ENCODE assay signal across 12 cellular contexts in genomic region chr16:57611184-57611583, GRCh38. TPM values are rescaled to one million over a fixed set of nuclear protein-coding genes. Genes with fewer than 3 reads are reported as not detected.
DNase-seq lines count a peak whose midpoint lies in the region; ATAC-seq and TF ChIP-seq lines count a peak whose summit lies in the region.
"Had no signal": no experiment of that assay in that cellular context is flagged by ENCODE, and none has a peak within 500 bp of the region (broad histone marks: within the 10 kb centered on the region; RNA-seq: fewer than 3 reads in every experiment).

No MANE protein-coding gene starts in this region.

- H3K27me3 ChIP-seq in CD8-positive, alpha-beta T cell (ENCODE audit: insufficient read depth, low read length): no peaks in the 10 kb centered on the region
- no peaks in the 10 kb centered on the region for H3K27me3 ChIP-seq in psoas muscle (ENCODE audit: insufficient read depth in 3 of 3, low read length in 2 of 3)
- H3K27me3 ChIP-seq: neural progenitor cell had no signal

- H3K4me3 ChIP-seq in CD8-positive, alpha-beta T cell (ENCODE audit: low read depth, low read length): no peak overlapping the region
- H3K4me3 ChIP-seq in psoas muscle: no peak overlapping the region
- no peak overlapping the region for H3K4me3 ChIP-seq in mucosa of descending colon
- H3K4me3 ChIP-seq: neural progenitor cell had no signal

- peak overlapping the region; percentile 41 for H3K27ac Mint-ChIP-seq in CD8-positive, alpha-beta T cell
- H3K27ac Mint-ChIP-seq in activated T-helper 17 cell treated with anti-CD3 and anti-CD28 coated beads, Interleukin-2, amount 50 U/mL, for 72 hours: peak overlapping the region; percentile 91
- H3K27ac Mint-ChIP-seq: neural progenitor cell had no signal

- no peak overlapping the region for H3K27ac ChIP-seq in CD8-positive, alpha-beta T cell (ENCODE audit: low read depth, low read length)
- no peak overlapping the region for H3K27ac ChIP-seq in psoas muscle
- H3K27ac ChIP-seq: neural progenitor cell had no signal

- no peak for DNase-seq in CD8-positive, alpha-beta T cell
- DNase-seq in GM13977 (ENCODE audit: low spot score): peak; percentile 66
- DNase-seq in fibroblast of peridontal ligament (ENCODE audit: extremely low read depth): peak; percentile 35
- no peak for DNase-seq in COLO829 (ENCODE audit: low spot score)
- no peak for DNase-seq in psoas muscle
- DNase-seq in Kasumi-1 (lab: John Stamatoyannopoulos, UW): no peak
- DNase-seq in mucosa of descending colon: no peak
- DNase-seq: C1 segment of cervical spinal cord, NCI-H1105 treated with DMSO at 0.1 percent for 48 hours had no signal

- H3K9me3 ChIP-seq in CD8-positive, alpha-beta T cell (ENCODE audit: low read length): no peaks in the 10 kb centered on the region
- H3K9me3 ChIP-seq in psoas muscle: no peaks in the 10 kb centered on the region
- H3K9me3 ChIP-seq in mucosa of descending colon: no peaks in the 10 kb centered on the region

- no peaks in the 10 kb centered on the region for H3K36me3 Mint-ChIP-seq in CD8-positive, alpha-beta T cell
- peaks cover 9% of the 10 kb centered on the region for H3K36me3 Mint-ChIP-seq in activated T-helper 17 cell treated with anti-CD3 and anti-CD28 coated beads, Interleukin-2, amount 50 U/mL, for 72 hours (ENCODE audit: low read depth)
- H3K36me3 Mint-ChIP-seq: neural progenitor cell had no signal

- peaks cover 15% of the 10 kb centered on the region for H3K4me1 ChIP-seq in CD8-positive, alpha-beta T cell (ENCODE audit: insufficient read depth, low read length)
- H3K4me1 ChIP-seq in psoas muscle (no peaks in the 10 kb centered on the region), mucosa of descending colon (ENCODE audit: low read depth) (peaks cover 16% of the 10 kb centered on the region)

- ATAC-seq in CD8-positive, alpha-beta T cell: no peak
- ATAC-seq in activated T-helper 17 cell treated with anti-CD3 and anti-CD28 coated beads, Interleukin-2, amount 50 U/mL, for 72 hours (replicated peaks): peak; percentile 31
- ATAC-seq in psoas muscle: no peak
- ATAC-seq in mucosa of descending colon: no peak

- no peaks in the 10 kb centered on the region for H3K36me3 ChIP-seq in CD8-positive, alpha-beta T cell (ENCODE audit: insufficient read depth, low read length)
- no peaks in the 10 kb centered on the region for H3K36me3 ChIP-seq in psoas muscle (ENCODE audit: insufficient read depth in 1 of 2, low read depth in 1 of 2)
- no peaks in the 10 kb centered on the region for H3K36me3 ChIP-seq in mucosa of descending colon (ENCODE audit: low read depth)
- H3K36me3 ChIP-seq: neural progenitor cell had no signal

- TF ChIP-seq CTCF in CD8-positive, alpha-beta T cell (IDR thresholded peaks at IDR 0.05): no peak
- no peak for TF ChIP-seq CTCF in GM13977 (IDR thresholded peaks at IDR 0.05; ENCODE audit: extremely low read depth, insufficient read depth, missing control alignments)
- TF ChIP-seq CTCF in psoas muscle (IDR thresholded peaks at IDR 0.05): no peak
- TF ChIP-seq CTCF in mucosa of descending colon (IDR thresholded peaks at IDR 0.05): no peak

- WGBS in psoas muscle, 3 donors: 79 to 93% (median 81%) methylated on average over 3 of the region's 3 CpGs

- in situ Hi-C loops in GM13977 (cut with MboI; ENCODE audit: low pct_unique_long_range_greater_than_20kb, low sequenced_read_pairs, unreplicated experiment): no loop called here

- POLR2A ChIA-PET in CD8-positive, alpha-beta T cell (lab: Charles Lee): interaction anchor here (1.0 kb wide), 1 partner anchor 35 kb away, joined by 3 read pairs; no protein-coding TSS in a partner anchor

- no peaks in the 10 kb centered on the region for H3K27me3 Mint-ChIP-seq in CD8-positive, alpha-beta T cell (ENCODE audit: low read depth)
- no peaks in the 10 kb centered on the region for H3K27me3 Mint-ChIP-seq in activated T-helper 17 cell treated with anti-CD3 and anti-CD28 coated beads, Interleukin-2, amount 50 U/mL, for 72 hours

- H3K4me1 Mint-ChIP-seq in CD8-positive, alpha-beta T cell (ENCODE audit: low read depth): peaks cover 48% of the 10 kb centered on the region
- H3K4me1 Mint-ChIP-seq in activated T-helper 17 cell treated with anti-CD3 and anti-CD28 coated beads, Interleukin-2, amount 50 U/mL, for 72 hours: peaks cover 39% of the 10 kb centered on the region

- CTCF ChIA-PET in CD8-positive, alpha-beta T cell (lab: Charles Lee): interaction anchor here (0.9 to 7.5 kb wide), 5 partner anchors 10 to 37 kb away, joined by 3 to 64 read pairs (median 34); no protein-coding TSS in a partner anchor

- intact Hi-C loops in CD8-positive, alpha-beta T cell (cut with DNase I, micrococcal nuclease): no loop called here
- intact Hi-C loops in psoas muscle (cut with DNase I) (no loop called here), mucosa of descending colon (cut with DNase I, micrococcal nuclease) (no loop called here)

- H3K4me3 Mint-ChIP-seq in CD8-positive, alpha-beta T cell: no peak overlapping the region
- H3K4me3 Mint-ChIP-seq in activated T-helper 17 cell treated with anti-CD3 and anti-CD28 coated beads, Interleukin-2, amount 50 U/mL, for 72 hours: peak overlapping the region; percentile 58
- H3K4me3 Mint-ChIP-seq: neural progenitor cell had no signal

- no peaks in the 10 kb centered on the region for H3K9me3 Mint-ChIP-seq in CD8-positive, alpha-beta T cell
- peaks cover 3% of the 10 kb centered on the region for H3K9me3 Mint-ChIP-seq in activated T-helper 17 cell treated with anti-CD3 and anti-CD28 coated beads, Interleukin-2, amount 50 U/mL, for 72 hours
- H3K9me3 Mint-ChIP-seq: neural progenitor cell had no signal

RNA-seq across cellular contexts. Expression of gene ADGRG1, which starts 17.2 kb away (rescaled TPM):
- 1 to 10 TPM; 3.8 to 4.4 TPM for total RNA-seq in CD8-positive, alpha-beta T cell
- total RNA-seq in activated T-helper 17 cell treated with anti-CD3 and anti-CD28 coated beads, Interleukin-2, amount 50 U/mL, for 72 hours: 10 to 100 TPM; 10.7 to 34.3 TPM
- total RNA-seq in psoas muscle: 10 to 100 TPM; 14.2 to 19.4 (median 15.7) TPM
- polyA plus RNA-seq in psoas muscle: 10 to 100 TPM in 1 of 3 donors, 1 to 10 TPM in 2; 5.3 to 10.4 (median 7.4) TPM
- 100 to 1,000 TPM in 1 of 3 donors, 10 to 100 TPM in 2; 37.0 to 104 (median 98.4) TPM for total RNA-seq in mucosa of descending colon

RNA-seq across cellular contexts. Expression of gene ADGRG3, which starts 56.9 kb away (rescaled TPM):
- under 1 TPM in 1 of 2 experiments, not detected in 1; 0.14 TPM for total RNA-seq in CD8-positive, alpha-beta T cell
- total RNA-seq in activated T-helper 17 cell treated with anti-CD3 and anti-CD28 coated beads, Interleukin-2, amount 50 U/mL, for 72 hours: not detected
- total RNA-seq in psoas muscle (under 1 TPM; 0.19 to 0.57 (median 0.31) TPM), mucosa of descending colon (1 to 10 TPM in 2 of 3 donors, under 1 TPM in 1; 0.84 to 3.4 (median 1.8) TPM)
- polyA plus RNA-seq in psoas muscle: under 1 TPM; 0.16 to 0.37 (median 0.31) TPM
- total RNA-seq: RPMI7951 had no signal

Comparison
In these comparisons a context has a peak if more than half of its experiments do, and no peak if none do; other contexts are left out.
1. DNase-seq: peak in GM13977 (single experiment) and fibroblast of peridontal ligament (single experiment); none in CD8-positive, alpha-beta T cell (0 of 7), COLO829 (single experiment), psoas muscle (0 of 2), Kasumi-1 (0 of 2) and mucosa of descending colon (0 of 3).